Comparison of ENCODE assay signal across 1 cellular context in genomic region chr5:134881711-134882110, GRCh38. TPM values are rescaled to one million over a fixed set of nuclear protein-coding genes. Genes with fewer than 3 reads are reported as not detected.
DNase-seq lines count a peak whose midpoint lies in the region; TF ChIP-seq lines count a peak whose summit lies in the region.
"Not testable (repeated sequence)": the region's sequence is repeated elsewhere in the genome, so short reads cannot be mapped to it uniquely, and the experiment has no call there.

No MANE protein-coding gene starts in this region.

- not testable (repeated sequence) for DNase-seq in thyroid gland

- peak overlapping the region in 2 of 3 donors; percentile 36 to 58 for H3K27ac ChIP-seq in thyroid gland

- not testable (repeated sequence) for TF ChIP-seq CTCF in thyroid gland (IDR thresholded peaks at IDR 0.05)

- H3K4me1 ChIP-seq in thyroid gland = peaks cover 33 to 54% of the 10 kb centered on the region in 2 donors

- H3K9me3 ChIP-seq in thyroid gland = not testable (repeated sequence)

- intact Hi-C loops in thyroid gland (cut with DNase I) = not testable (repeated sequence)

- not testable (repeated sequence) for TF ChIP-seq POLR2A in thyroid gland (IDR thresholded peaks at IDR 0.05)

- H3K27me3 ChIP-seq in thyroid gland = not testable (repeated sequence)

- no CpG with 5 or more reads among the region's 30 CpGs for WGBS in thyroid gland, 2 donors

- not testable (repeated sequence) for H3K4me3 ChIP-seq in thyroid gland (replicated peaks in 1 of 3)

- H3K36me3 ChIP-seq in thyroid gland = not testable (repeated sequence)

RNA-seq across cellular contexts. Expression of gene TXNDC15, which starts 7.5 kb away (rescaled TPM):
- total RNA-seq in thyroid gland = 100 to 1,000 TPM; 133 to 183 (median 153) TPM

RNA-seq across cellular contexts. Expression of gene PCBD2, which starts 23.2 kb away (rescaled TPM):
- total RNA-seq in thyroid gland = 10 to 100 TPM; 12.6 to 24.4 (median 17.7) TPM

RNA-seq across cellular contexts. Expression of gene C5orf24, which starts 35.9 kb away (rescaled TPM):
- total RNA-seq in thyroid gland = 10 to 100 TPM; 52.5 to 66.6 (median 61.0) TPM
